1 cellular context compared by ENCODE assay signal in genomic region chr2:20536619-20537422, GRCh38.
TF ChIP-seq lines count a peak whose summit lies in the region.

No MANE protein-coding gene starts in this region.

TF ChIP-seq in HepG2, 621 proteins besides CTCF, POLR2A, EP300 and RAD21 (continued from another document and continues in another):
- no peak for TF ChIP-seq ZBTB46 (CRISPR knock-in tag; IDR thresholded peaks at IDR 0.05; ENCODE audit: borderline replicate concordance)
- 0 out of 2 replicates have a peak, but pooled peaks have one; percentile 52 for TF ChIP-seq SNAPC4 (CRISPR knock-in tag; IDR thresholded peaks at IDR 0.05)
- no peak for TF ChIP-seq ZNF766 (CRISPR knock-in tag; IDR thresholded peaks at IDR 0.05; ENCODE audit: borderline replicate concordance)
- peak; percentile 27 for TF ChIP-seq ZNF781 (CRISPR knock-in tag; IDR thresholded peaks at IDR 0.05; ENCODE audit: borderline replicate concordance, not compliant biosample characterization)
- 0 out of 2 replicates have a peak, but pooled peaks have one; percentile 16 for TF ChIP-seq NKX3-1 (CRISPR knock-in tag; IDR thresholded peaks at IDR 0.05)
- peak; percentile 21 for TF ChIP-seq EED (CRISPR knock-in tag; IDR thresholded peaks at IDR 0.05)
- 0 out of 2 replicates have a peak, but pooled peaks have one; percentile 46 for TF ChIP-seq ZFP91 (CRISPR knock-in tag; IDR thresholded peaks at IDR 0.05; ENCODE audit: borderline replicate concordance)
- TF ChIP-seq ZNF646 (CRISPR knock-in tag; IDR thresholded peaks at IDR 0.05): no peak
- TF ChIP-seq NFAT5 (CRISPR knock-in tag; IDR thresholded peaks at IDR 0.05): no peak
- TF ChIP-seq MXD1 (CRISPR knock-in tag; IDR thresholded peaks at IDR 0.05): no peak
- TF ChIP-seq ZNF670 (CRISPR knock-in tag; IDR thresholded peaks at IDR 0.05; ENCODE audit: borderline replicate concordance): 0 out of 2 replicates have a peak, but pooled peaks have one; percentile 77
- 0 out of 2 replicates have a peak, but pooled peaks have one; percentile 62 for TF ChIP-seq BCL3 (CRISPR knock-in tag; IDR thresholded peaks at IDR 0.05)
- 0 out of 2 replicates have a peak, but pooled peaks have one; percentile 16 for TF ChIP-seq ZNF30 (CRISPR knock-in tag; IDR thresholded peaks at IDR 0.05)
- no peak for TF ChIP-seq ZNF276 (CRISPR knock-in tag; IDR thresholded peaks at IDR 0.05; ENCODE audit: low read depth)
- peak; percentile 43; the same call in 1 of the 2 replicates for TF ChIP-seq TEF (CRISPR knock-in tag; IDR thresholded peaks at IDR 0.05)
- TF ChIP-seq ZNF761 (CRISPR knock-in tag; conservative IDR thresholded peaks at IDR 0.05): peak; percentile 43; the same call in 1 of the 2 replicates
- TF ChIP-seq HDAC2 (CRISPR knock-in tag; IDR thresholded peaks at IDR 0.05): 0 out of 2 replicates have a peak, but pooled peaks have one; percentile 5
- peak; percentile 72 for TF ChIP-seq ZFX (CRISPR knock-in tag; IDR thresholded peaks at IDR 0.05; ENCODE audit: low read depth)
